Comparison of ENCODE assay signal across 22 cellular contexts in the genomic region with DNA sequence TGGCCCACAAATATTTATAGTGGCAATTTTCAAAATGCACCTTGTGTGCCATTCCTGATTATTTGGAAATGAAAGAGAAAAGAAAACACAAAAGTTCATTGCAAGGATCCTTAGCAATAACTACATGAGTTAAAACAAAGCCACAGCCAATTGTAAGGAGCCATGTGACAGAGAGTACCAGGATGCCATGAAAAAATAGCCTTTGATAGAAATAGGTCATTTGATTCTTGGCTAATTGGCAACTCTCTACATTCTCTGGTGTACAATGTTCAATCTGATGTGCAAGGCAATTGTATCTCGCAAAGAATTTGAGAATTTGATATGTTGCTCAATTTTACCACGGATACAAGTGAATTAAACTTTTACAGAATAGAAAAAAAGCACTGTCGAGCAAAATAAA.
"Had no signal": no experiment of that assay in that cellular context is flagged by ENCODE, and none has a peak within 500 bp of the region (broad histone marks: within the 10 kb centered on the region; RNA-seq: fewer than 3 reads in every experiment).

No MANE protein-coding gene starts in this region.

- H3K27me3 ChIP-seq: heart right ventricle, hepatocyte, neural progenitor cell, neutrophil, suprapubic skin, tibial artery, upper lobe of right lung had no signal

- DNase-seq: heart right ventricle; islet precursor cell; midbrain; mucosa of descending colon; naive thymus-derived CD4-positive, alpha-beta T cell; nephron progenitor cell; occipital lobe; right cardiac atrium; stimulated activated CD4-positive, alpha-beta T cell treated with anti-CD3 and anti-CD28 coated beads, Interleukin-12 subunit alpha, Interleukin-12 subunit beta, amount 100 ng/mL, for 4 hours; stimulated activated CD4-positive, alpha-beta T cell treated with anti-CD3 and anti-CD28 coated beads, Interleukin-15, amount 100 ng/mL, for 24 hours; stimulated activated CD4-positive, alpha-beta T cell treated with anti-CD3 and anti-CD28 coated beads, Interleukin-2, amount 100 ng/mL, for 24 hours; stimulated activated CD4-positive, alpha-beta T cell treated with anti-CD3 and anti-CD28 coated beads, Interleukin-4, amount 100 ng/mL, for 1 hour; stimulated activated naive CD4-positive, alpha-beta T cell; tibial artery; upper lobe of right lung had no signal

- H3K9me3 ChIP-seq: heart right ventricle, mucosa of descending colon, neutrophil, suprapubic skin, thoracic aorta, tibial artery, upper lobe of right lung had no signal

- H3K27ac ChIP-seq: hepatocyte, neural progenitor cell, neutrophil, parathyroid adenoma, skin epidermis, suprapubic skin, thoracic aorta, tibial artery, upper lobe of right lung had no signal

- H3K4me3 ChIP-seq: heart right ventricle, hepatocyte, mucosa of descending colon, neural progenitor cell, skin epidermis, suprapubic skin, thoracic aorta, tibial artery, upper lobe of right lung had no signal

- H3K36me3 ChIP-seq: neural progenitor cell, thoracic aorta had no signal

- H3K4me1 ChIP-seq: parathyroid adenoma, upper lobe of right lung had no signal
